ENCODE assay signal across 17 cellular contexts in genomic region chr20:51432875-51433274, GRCh38.
"Had no signal": no experiment of that assay in that cellular context is flagged by ENCODE, and none has a peak within 500 bp of the region (broad histone marks: within the 10 kb centered on the region; RNA-seq: fewer than 3 reads in every experiment).

No MANE protein-coding gene starts in this region.

- H3K9me3 ChIP-seq: ascending aorta, esophagus squamous epithelium, tibial nerve, vagina had no signal

- H3K27me3 Mint-ChIP-seq: stimulated activated naive CD8-positive, alpha-beta T cell treated with anti-CD3 and anti-CD28 coated beads, Interleukin-15, Interleukin-2, amounts not matched to agents 100 ng/mL and 50 ng/mL, for 24 hours had no signal

- H3K27ac ChIP-seq: ascending aorta, esophagus squamous epithelium, hepatocyte, tibial nerve, vagina, VCaP had no signal

- H3K4me2 ChIP-seq: hepatocyte had no signal

- H3K4me3 ChIP-seq: ascending aorta, esophagus squamous epithelium, hepatocyte, tibial nerve, vagina had no signal

- H3K36me3 ChIP-seq: vagina had no signal

- H3K27ac Mint-ChIP-seq: activated naive CD4-positive, alpha-beta T cell treated with anti-CD3 and anti-CD28 coated beads for 36 hours; nephron; stimulated activated naive CD8-positive, alpha-beta T cell treated with anti-CD3 and anti-CD28 coated beads, Interleukin-15, Interleukin-2, amounts not matched to agents 100 ng/mL and 50 ng/mL, for 24 hours had no signal

- H3K9me3 Mint-ChIP-seq: activated naive CD4-positive, alpha-beta T cell treated with anti-CD3 and anti-CD28 coated beads for 36 hours; activated T-cell treated with anti-CD3 and anti-CD28 coated beads, Interleukin-2, amount 50 U/mL, for 4 hours; nephron; stimulated activated naive CD8-positive, alpha-beta T cell treated with anti-CD3 and anti-CD28 coated beads, Interleukin-15, Interleukin-2, amounts not matched to agents 100 ng/mL and 50 ng/mL, for 24 hours had no signal

- ATAC-seq: activated T-cell treated with anti-CD3 and anti-CD28 coated beads, Interleukin-2, amount 50 U/mL, for 4 hours; left cardiac atrium had no signal

- H3K4me3 Mint-ChIP-seq: activated naive CD4-positive, alpha-beta T cell treated with anti-CD3 and anti-CD28 coated beads for 36 hours; activated T-cell treated with anti-CD3 and anti-CD28 coated beads, Interleukin-2, amount 50 U/mL, for 4 hours; nephron; stimulated activated naive CD8-positive, alpha-beta T cell treated with anti-CD3 and anti-CD28 coated beads, Interleukin-15, Interleukin-2, amounts not matched to agents 100 ng/mL and 50 ng/mL, for 24 hours had no signal

- H3K27me3 ChIP-seq: ascending aorta, hepatocyte, tibial nerve, vagina had no signal

- DNase-seq: activated CD4-positive, alpha-beta T cell treated with anti-CD3 and anti-CD28 coated beads, Interleukin-2, amount 50 U/mL, for 4 hours; activated CD4-positive, CD25-positive, alpha-beta regulatory T cell treated with anti-CD3 and anti-CD28 coated beads, Interleukin-2, amount 50 U/mL, for 72 hours; activated naive CD4-positive, alpha-beta T cell treated with anti-CD3 and anti-CD28 coated beads for 36 hours; activated T-cell treated with anti-CD3 and anti-CD28 coated beads, Interleukin-2, amount 50 U/mL, for 4 hours; effector memory CD4-positive, alpha-beta T cell; esophagus squamous epithelium; left cardiac atrium; retina; stimulated activated CD4-positive, alpha-beta T cell treated with anti-CD3 and anti-CD28 coated beads, Interleukin-1b, Interleukin-23, amount 100 ng/mL, for 48 hours; T-helper 2 cell had no signal
